34 cellular contexts compared by ENCODE assay signal in genomic region chr9:2853517-2853916, GRCh38.
"Had no signal": no experiment of that assay in that cellular context is flagged by ENCODE, and none has a peak within 500 bp of the region (broad histone marks: within the 10 kb centered on the region; RNA-seq: fewer than 3 reads in every experiment).

No MANE protein-coding gene starts in this region.

- H3K4me3 Mint-ChIP-seq: activated CD4-positive, alpha-beta T cell treated with anti-CD3 and anti-CD28 coated beads, Interleukin-2, amount 10 ng/mL, durations not matched to agents 7 days and 5 days; activated CD8-positive, alpha-beta T cell treated with anti-CD3 and anti-CD28 coated beads, Interleukin-2, amount 10 ng/mL, durations not matched to agents 7 days and 5 days; activated naive CD4-positive, alpha-beta T cell treated with anti-CD3 and anti-CD28 coated beads, Interleukin-2, amount 10 ng/mL, durations not matched to agents 7 days and 5 days; activated naive CD8-positive, alpha-beta T cell; activated T-cell treated with anti-CD3 and anti-CD28 coated beads, Interleukin-2, amount 50 U/mL, for 24 hours; T-cell had no signal

- H3K9me3 Mint-ChIP-seq: activated CD4-positive, alpha-beta T cell treated with anti-CD3 and anti-CD28 coated beads, Interleukin-2, amount 10 ng/mL, durations not matched to agents 7 days and 5 days; activated naive CD4-positive, alpha-beta T cell treated with anti-CD3 and anti-CD28 coated beads, Interleukin-2, amount 10 ng/mL, durations not matched to agents 7 days and 5 days; activated T-cell treated with anti-CD3 and anti-CD28 coated beads, Interleukin-2, amount 50 U/mL, for 24 hours; T-cell had no signal

- H3K4me1 Mint-ChIP-seq: activated naive CD4-positive, alpha-beta T cell treated with anti-CD3 and anti-CD28 coated beads, Interleukin-2, amount 10 ng/mL, durations not matched to agents 7 days and 5 days had no signal

- H3K27ac Mint-ChIP-seq: activated CD4-positive, alpha-beta T cell treated with anti-CD3 and anti-CD28 coated beads, Interleukin-2, amount 10 ng/mL, durations not matched to agents 7 days and 5 days; activated CD8-positive, alpha-beta T cell treated with anti-CD3 and anti-CD28 coated beads, Interleukin-2, amount 10 ng/mL, durations not matched to agents 7 days and 5 days; activated naive CD4-positive, alpha-beta T cell treated with anti-CD3 and anti-CD28 coated beads, Interleukin-2, amount 10 ng/mL, durations not matched to agents 7 days and 5 days; activated naive CD8-positive, alpha-beta T cell; activated T-cell treated with anti-CD3 and anti-CD28 coated beads, Interleukin-2, amount 50 U/mL, for 24 hours; T-cell had no signal

- H3K36me3 Mint-ChIP-seq: activated naive CD4-positive, alpha-beta T cell treated with anti-CD3 and anti-CD28 coated beads, Interleukin-2, amount 10 ng/mL, durations not matched to agents 7 days and 5 days; activated naive CD8-positive, alpha-beta T cell; T-cell had no signal

- H3K9me3 ChIP-seq: ascending aorta, MG63, Peyer's patch had no signal

- H3K4me3 ChIP-seq: ascending aorta, MG63, Peyer's patch had no signal

- H3K27ac ChIP-seq: ascending aorta, Peyer's patch, WERI-Rb-1 had no signal

- DNase-seq: activated CD4-positive, alpha-beta T cell treated with anti-CD3 and anti-CD28 coated beads for 1 hour; activated CD4-positive, alpha-beta T cell treated with anti-CD3 and anti-CD28 coated beads, Interleukin-2, amount 10 ng/mL, durations not matched to agents 7 days and 5 days; activated CD4-positive, alpha-beta T cell treated with anti-CD3 and anti-CD28 coated beads, Interleukin-2, amount 50 U/mL, for 48 hours; activated CD4-positive, CD25-positive, alpha-beta regulatory T cell; activated CD8-positive, alpha-beta T cell treated with anti-CD3 and anti-CD28 coated beads, Interleukin-2, amount 10 ng/mL, durations not matched to agents 7 days and 5 days; activated effector memory CD4-positive, alpha-beta T cell treated with Interleukin-2 at 50 U/mL for 16 hours; activated naive CD4-positive, alpha-beta T cell treated with anti-CD3 and anti-CD28 coated beads, Interleukin-2, amount 10 ng/mL, durations not matched to agents 7 days and 5 days; activated T-cell treated with anti-CD3 and anti-CD28 coated beads, Interleukin-2, amount 50 U/mL, for 24 hours; amygdala; caudate nucleus; cerebellar nuclear complex; Kasumi-1; KG1; MG63; NCI-H1048; NCI-H1105 treated with DMSO at 0.1 percent for 48 hours; NCI-H1436; NCI-H1694; NCI-H1930; NCI-H2081 treated with DMSO at 0.1 percent for 48 hours; NCI-H226; NCI-H446 treated with DMSO at 0.1 percent for 48 hours; NCI-H524 treated with DMSO at 0.1 percent for 48 hours; Peyer's patch; RPMI8226; SIG-M5; T-cell; T-helper 2 cell; T-helper 9 cell; WERI-Rb-1 had no signal

- H3K4me1 ChIP-seq: ascending aorta, Peyer's patch had no signal

- H3K36me3 ChIP-seq: ascending aorta, MG63, Peyer's patch, WERI-Rb-1 had no signal

- H3K27me3 ChIP-seq: ascending aorta, Peyer's patch had no signal

- ATAC-seq: activated CD8-positive, alpha-beta T cell treated with anti-CD3 and anti-CD28 coated beads, Interleukin-2, amount 10 ng/mL, durations not matched to agents 7 days and 5 days; Right ventricle myocardium inferior; SK-N-SH treated with all-trans-retinoic acid at 6 μM for 48 hours; T-cell had no signal
